ENCODE assay signal across 13 cellular contexts in the genomic region with DNA sequence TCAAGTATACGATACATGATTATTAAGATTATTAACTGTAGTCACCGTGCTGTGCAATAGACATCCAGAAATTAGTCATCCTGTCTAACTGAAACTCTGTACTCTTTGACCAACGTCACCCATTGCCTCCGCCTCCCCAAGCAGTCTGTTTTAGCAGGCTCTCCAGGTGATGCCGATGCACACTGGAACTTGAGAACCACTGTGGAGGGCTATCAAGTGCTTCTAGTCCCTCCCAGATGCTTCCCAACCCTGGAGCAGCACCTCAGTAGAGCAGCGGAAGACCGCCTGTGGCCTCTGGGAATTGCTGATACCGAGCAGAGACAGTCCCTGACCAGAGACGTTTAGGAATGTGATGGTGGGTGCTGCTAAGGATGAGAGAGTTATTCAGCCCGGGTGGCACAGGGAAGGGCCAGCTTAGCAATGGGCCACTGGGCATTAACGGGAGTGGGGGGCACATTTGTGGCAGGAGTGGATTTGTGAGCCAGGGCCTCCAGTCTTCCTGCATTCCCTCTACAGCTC. TPM values are rescaled to one million over a fixed set of nuclear protein-coding genes. Genes with fewer than 3 reads are reported as not detected.
DNase-seq lines count a peak whose midpoint lies in the region; ATAC-seq, FAIRE-seq and TF ChIP-seq lines count a peak whose summit lies in the region.
"Had no signal": no experiment of that assay in that cellular context is flagged by ENCODE, and none has a peak within 500 bp of the region (broad histone marks: within the 10 kb centered on the region; RNA-seq: fewer than 3 reads in every experiment).

No MANE protein-coding gene starts in this region.

- peak; percentile 93 for ATAC-seq in GM18868 (IDR thresholded peaks at IDR 0.05; ENCODE audit: unreplicated experiment)
- ATAC-seq in GM21786 (IDR thresholded peaks at IDR 0.05; ENCODE audit: unreplicated experiment): peak; percentile 80
- ATAC-seq in HG03457 (IDR thresholded peaks at IDR 0.05; ENCODE audit: unreplicated experiment): peak; percentile 84
- no peak for ATAC-seq in psoas muscle

- no peak for TF ChIP-seq RAD21 in SK-N-SH (IDR thresholded peaks at IDR 0.05; ENCODE audit: low read length)

- no peaks in the 10 kb centered on the region for H3K27me3 ChIP-seq in psoas muscle (ENCODE audit: insufficient read depth in 3 of 3, low read length in 2 of 3)
- H3K27me3 ChIP-seq in SK-N-SH (ENCODE audit: insufficient read depth): no peaks in the 10 kb centered on the region

- DNase-seq in islet precursor cell: peak; percentile 77
- DNase-seq in psoas muscle: no peak
- DNase-seq in urothelium cell line (ENCODE audit: low spot score): no peak
- no peak for DNase-seq in SK-N-SH
- DNase-seq in GM03348 (ENCODE audit: low spot score): no peak
- DNase-seq: activated T-cell treated with anti-CD3 and anti-CD28 coated beads, Interleukin-2, amount 50 U/mL, for 24 hours; Calu3; immature natural killer cell; posterior cingulate gyrus had no signal

- TF ChIP-seq CTCF in psoas muscle (IDR thresholded peaks at IDR 0.05): no peak
- TF ChIP-seq CTCF in SK-N-SH (IDR thresholded peaks at IDR 0.05): no peak

- no peaks in the 10 kb centered on the region for H3K79me2 ChIP-seq in SK-N-SH (ENCODE audit: insufficient read depth)

- H3K9me3 ChIP-seq in psoas muscle (no peaks in the 10 kb centered on the region), SK-N-SH (no peaks in the 10 kb centered on the region)

- intact Hi-C loops in psoas muscle (cut with DNase I): no loop called here

- 71 to 82% (median 77%) methylated on average over 11 of the region's 11 CpGs for WGBS in psoas muscle, 3 donors
- 83% methylated on average over 7 of the region's 11 CpGs for whole genome bisulfite sequencing in SK-N-SH (ENCODE audit: low lambda C conversion rate)

- H3K36me3 ChIP-seq in psoas muscle (ENCODE audit: insufficient read depth in 1 of 2, low read depth in 1 of 2): no peaks in the 10 kb centered on the region
- no peaks in the 10 kb centered on the region for H3K36me3 ChIP-seq in SK-N-SH (replicated peaks in 1 of 2; ENCODE audit: control insufficient read depth in 1 of 2, insufficient read depth in 2 of 2, low read length in 1 of 2)

- H3K4me3 ChIP-seq in psoas muscle (no peak overlapping the region), SK-N-SH (ENCODE audit: low read depth in 2 of 2, low read length in 1 of 2) (no peak overlapping the region)

- no peak overlapping the region for H3K4me2 ChIP-seq in SK-N-SH

- no peak overlapping the region for H3K9ac ChIP-seq in SK-N-SH

- no peak overlapping the region for H2AFZ ChIP-seq in SK-N-SH (ENCODE audit: low read depth)

- CTCF ChIA-PET in SK-N-SH (lab: Yijun Ruan, JAX): interaction anchor here (1.5 kb wide), 1 partner anchor 55 kb away, joined by 3 read pairs; no protein-coding TSS in a partner anchor

- H3K4me1 ChIP-seq in psoas muscle (no peaks in the 10 kb centered on the region), SK-N-SH (ENCODE audit: control insufficient read depth in 1 of 2, insufficient read depth in 2 of 2, low read depth in 1 of 2, low read length in 1 of 2) (0 out of 4 replicates have a peak, but pooled peaks cover 0 to 5% of the 10 kb centered on the region in 2 experiments)

- H3K9me2 ChIP-seq in SK-N-SH: no peaks in the 10 kb centered on the region

- TF ChIP-seq EP300 in SK-N-SH (IDR thresholded peaks at IDR 0.05; ENCODE audit: borderline replicate concordance in 1 of 2, low read depth in 1 of 2, low read length in 1 of 2): no peak

- H3K27ac ChIP-seq in psoas muscle (no peak overlapping the region), SK-N-SH (ENCODE audit: low read depth in 2 of 2, low read length in 1 of 2) (no peak overlapping the region)
- H3K27ac ChIP-seq: HL-60 had no signal

- no peaks in the 10 kb centered on the region for H4K20me1 ChIP-seq in SK-N-SH (ENCODE audit: insufficient read depth)

- H3F3A ChIP-seq in SK-N-SH (replicated peaks; ENCODE audit: insufficient read depth): no peaks in the 10 kb centered on the region

- POLR2A ChIA-PET in SK-N-SH (lab: Yijun Ruan, JAX): no interaction called here

- no peak for FAIRE-seq in urothelium cell line (lab: Jason Lieb, UNC)

TF ChIP-seq in SK-N-SH, 30 proteins besides CTCF, POLR2A, EP300 and RAD21 (continues in another document):
- TF ChIP-seq USF1 (IDR thresholded peaks at IDR 0.05; ENCODE audit: borderline replicate concordance, low read depth) (no peak), ELF1 (IDR thresholded peaks at IDR 0.05) (no peak), JUND (IDR thresholded peaks at IDR 0.05) (no peak), NRF1 (IDR thresholded peaks at IDR 0.05; ENCODE audit: low read depth, low read length) (no peak), SIN3A (IDR thresholded peaks at IDR 0.05; ENCODE audit: borderline replicate concordance, low read depth, low read length) (no peak), MEF2A (IDR thresholded peaks at IDR 0.05; ENCODE audit: borderline replicate concordance, low read depth) (no peak), FOSL2 (IDR thresholded peaks at IDR 0.05; ENCODE audit: borderline replicate concordance, low read depth) (no peak), PBX3 (IDR thresholded peaks at IDR 0.05) (no peak), POLR2AphosphoS5 (IDR thresholded peaks at IDR 0.05; ENCODE audit: low read depth, low read length) (no peak), CHD2 (IDR thresholded peaks at IDR 0.05; ENCODE audit: low read length, partially characterized antibody) (no peak), SMC3 (IDR thresholded peaks at IDR 0.05; ENCODE audit: low read depth, low read length) (no peak), TAF1 (IDR thresholded peaks at IDR 0.05; ENCODE audit: borderline replicate concordance, low read depth, low read length) (no peak), REST (IDR thresholded peaks at IDR 0.05; ENCODE audit: low read depth, low read length) (no peak), TEAD4 (IDR thresholded peaks at IDR 0.05; ENCODE audit: borderline replicate concordance, insufficient read depth) (no peak), RCOR1 (IDR thresholded peaks at IDR 0.05; ENCODE audit: low read length) (no peak), RFX5 (IDR thresholded peaks at IDR 0.05; ENCODE audit: low read length) (no peak), GATA2 (CRISPR knock-in tag; IDR thresholded peaks at IDR 0.05) (no peak)
- TF ChIP-seq, protein P1, sequence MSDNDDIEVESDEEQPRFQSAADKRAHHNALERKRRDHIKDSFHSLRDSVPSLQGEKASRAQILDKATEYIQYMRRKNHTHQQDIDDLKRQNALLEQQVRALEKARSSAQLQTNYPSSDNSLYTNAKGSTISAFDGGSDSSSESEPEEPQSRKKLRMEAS (IDR thresholded peaks at IDR 0.05; ENCODE audit: low read depth): no peak

RNA-seq across cellular contexts. Expression of gene LIPG, which starts 50.7 kb away (rescaled TPM):
- total RNA-seq in psoas muscle: 10 to 100 TPM in 1 of 4 donors, 1 to 10 TPM in 2, under 1 TPM in 1; 0.95 to 19.1 (median 3.2) TPM
- polyA plus RNA-seq in psoas muscle (1 to 10 TPM in 2 of 3 donors, under 1 TPM in 1; 0.62 to 6.0 (median 1.2) TPM), SK-N-SH (2012; rRNA removed) (3.2 and 4.4 TPM in 2 replicates)
- 3.4 and 3.7 TPM in 2 replicates for polyA plus RNA-seq in SK-N-SH (2012; cell fraction: cytosol; rRNA removed)
- polyA plus RNA-seq in SK-N-SH (2012; cell fraction: nucleus; rRNA removed): 3.8 and 5.8 TPM in 2 replicates
- polyA plus RNA-seq: immature natural killer cell had no signal

Comparison
In these comparisons a context has a peak if more than half of its experiments do, and no peak if none do; other contexts are left out.
1. ATAC-seq: peak in GM18868 (single experiment), GM21786 (single experiment) and HG03457 (single experiment); none in psoas muscle (0 of 4).